Comparison of ENCODE assay signal across 29 cellular contexts in genomic region chr13:48920730-48921129, GRCh38.
"Had no signal": no experiment of that assay in that cellular context is flagged by ENCODE, and none has a peak within 500 bp of the region (broad histone marks: within the 10 kb centered on the region; RNA-seq: fewer than 3 reads in every experiment).

No MANE protein-coding gene starts in this region.

- DNase-seq: colonic mucosa; cortex of kidney; dermis blood vessel endothelial cell; dorsolateral prefrontal cortex; effector CD4-positive, alpha-beta T cell; effector CD8-positive, alpha-beta T cell; effector memory CD4-positive, alpha-beta T cell; effector memory CD8-positive, alpha-beta T cell; endodermal cell; erythroblast; esophagus squamous epithelium; foreskin fibroblast; foreskin keratinocyte; foreskin melanocyte; gastrocnemius medialis; glutamatergic neuron; head of caudate nucleus; heart left ventricle; heart right ventricle had no signal

- H3K4me3 ChIP-seq: colonic mucosa, coronary artery, dorsolateral prefrontal cortex, esophagus muscularis mucosa, esophagus squamous epithelium, gastrocnemius medialis, gastroesophageal sphincter, heart left ventricle, heart right ventricle had no signal

- FAIRE-seq: colon, endometrium, endothelial cell of umbilical vein, frontal cortex had no signal

- H3K27me3 ChIP-seq: colonic mucosa, esophagus muscularis mucosa, esophagus squamous epithelium, gastrocnemius medialis, gastroesophageal sphincter, heart left ventricle, heart right ventricle had no signal

- H3K4me3 Mint-ChIP-seq: dendritic cell treated with granulocyte-macrophage colony-stimulating factor and Interleukin-4, amounts not matched to agents 40 ng/mL and 50 ng/mL, for 4 days; effector memory CD8-positive, alpha-beta T cell; endodermal cell had no signal

- H3K9me3 ChIP-seq: colonic mucosa, esophagus muscularis mucosa, esophagus squamous epithelium, gastrocnemius medialis, gastroesophageal sphincter, heart right ventricle had no signal

- ATAC-seq: effector memory CD8-positive, alpha-beta T cell; esophagus mucosa; foreskin keratinocyte; gastrocnemius medialis; gastroesophageal sphincter; heart left ventricle; heart right ventricle had no signal

- H3K4me1 ChIP-seq: colonic mucosa, esophagus muscularis mucosa, esophagus squamous epithelium, foreskin keratinocyte, gastrocnemius medialis, gastroesophageal sphincter, heart left ventricle, heart right ventricle had no signal

- H3K27ac ChIP-seq: colonic mucosa, coronary artery, dorsolateral prefrontal cortex, epithelial cell of prostate, esophagus muscularis mucosa, esophagus squamous epithelium, foreskin keratinocyte, gastrocnemius medialis, gastroesophageal sphincter, heart left ventricle, heart right ventricle had no signal

- H3K9me3 Mint-ChIP-seq: dendritic cell treated with granulocyte-macrophage colony-stimulating factor and Interleukin-4, amounts not matched to agents 40 ng/mL and 50 ng/mL, for 4 days had no signal

- H3K27ac Mint-ChIP-seq: dendritic cell treated with granulocyte-macrophage colony-stimulating factor and Interleukin-4, amounts not matched to agents 40 ng/mL and 50 ng/mL, for 4 days; effector memory CD8-positive, alpha-beta T cell; endodermal cell had no signal

- H3K36me3 ChIP-seq: colonic mucosa, esophagus muscularis mucosa, esophagus squamous epithelium, gastrocnemius medialis, gastroesophageal sphincter, heart left ventricle, heart right ventricle had no signal

- H3K27me3 Mint-ChIP-seq: dendritic cell treated with granulocyte-macrophage colony-stimulating factor and Interleukin-4, amounts not matched to agents 40 ng/mL and 50 ng/mL, for 4 days had no signal
